Comparison of ENCODE assay signal across 22 cellular contexts in genomic region chr7:967361-968082, GRCh38. TPM values are rescaled to one million over a fixed set of nuclear protein-coding genes. Genes with fewer than 3 reads are reported as not detected.
DNase-seq lines count a peak whose midpoint lies in the region; ATAC-seq, FAIRE-seq and TF ChIP-seq lines count a peak whose summit lies in the region.
"Had no signal": no experiment of that assay in that cellular context is flagged by ENCODE, and none has a peak within 500 bp of the region (broad histone marks: within the 10 kb centered on the region; RNA-seq: fewer than 3 reads in every experiment).

No MANE protein-coding gene starts in this region.

- H3K79me2 ChIP-seq in DOHH2 (ENCODE audit: control insufficient read depth, low read length) = peaks cover 49% of the 10 kb centered on the region
- peaks cover 14% of the 10 kb centered on the region for H3K79me2 ChIP-seq in GM12878 (ENCODE audit: control insufficient read depth, insufficient read depth, low read length)
- peaks cover 6% of the 10 kb centered on the region for H3K79me2 ChIP-seq in Karpas-422 (ENCODE audit: low read length)

- peak; percentile 71 for TF ChIP-seq POLR2A in GM12878 (IDR thresholded peaks at IDR 0.05; ENCODE audit: low read depth, low read length)

- peaks cover 2% of the 10 kb centered on the region for H3K36me3 Mint-ChIP-seq in activated naive CD4-positive, alpha-beta T cell treated with anti-CD3 and anti-CD28 coated beads, Interleukin-2, amount 50 U/mL, for 24 hours
- H3K36me3 Mint-ChIP-seq in neural crest cell (ENCODE audit: low read depth) = no peaks in the 10 kb centered on the region

- no peak for TF ChIP-seq CTCF in DOHH2 (IDR thresholded peaks at IDR 0.05; ENCODE audit: low read depth, low read length, poor library complexity, severe bottlenecking)
- TF ChIP-seq CTCF in GM12878 (IDR thresholded peaks at IDR 0.05 in 2 of 3, conservative IDR thresholded peaks at IDR 0.05 in 1 of 3; ENCODE audit: control insufficient read depth in 2 of 3, extremely low read depth in 1 of 3, insufficient read depth in 1 of 3, low read depth in 3 of 3, low read length in 3 of 3) = no peak
- TF ChIP-seq CTCF in neural crest cell (conservative IDR thresholded peaks at IDR 0.05) = no peak

- TF ChIP-seq RAD21 in GM12878 (IDR thresholded peaks at IDR 0.05; ENCODE audit: insufficient read depth, low read depth, low read length) = no peak

- no peak overlapping the region for H3K4me3 ChIP-seq in DOHH2 (ENCODE audit: low read length)
- no peak overlapping the region for H3K4me3 ChIP-seq in GM12878
- no peak overlapping the region for H3K4me3 ChIP-seq in Karpas-422 (ENCODE audit: low read length)
- H3K4me3 ChIP-seq: MG63 had no signal

- H3K27ac ChIP-seq in DOHH2 (ENCODE audit: low read depth, low read length) = peak overlapping the region; percentile 77; the same call in 1 of the 2 replicates
- no peak overlapping the region for H3K27ac ChIP-seq in GM12878 (ENCODE audit: control insufficient read depth, insufficient read depth)
- no peak overlapping the region for H3K27ac ChIP-seq in Karpas-422 (ENCODE audit: low read length)
- H3K27ac ChIP-seq: HL-60 had no signal

- peak overlapping the region; percentile 46 for H3K27ac Mint-ChIP-seq in activated naive CD4-positive, alpha-beta T cell treated with anti-CD3 and anti-CD28 coated beads, Interleukin-2, amount 50 U/mL, for 24 hours
- H3K27ac Mint-ChIP-seq in neural crest cell (ENCODE audit: unreplicated experiment) = peak overlapping the region; percentile 71

- H2AFZ ChIP-seq in GM12878 (ENCODE audit: control insufficient read depth, low read depth, low read length) (no peak overlapping the region), Karpas-422 (ENCODE audit: low read length) (no peak overlapping the region)

- FAIRE-seq in GM12878 (lab: Jason Lieb, UNC) = no peak

- H3K9me2 ChIP-seq in DOHH2 (replicated peaks; ENCODE audit: control insufficient read depth, low read length) (no peaks in the 10 kb centered on the region), Karpas-422 (replicated peaks; ENCODE audit: insufficient read depth, low read length) (no peaks in the 10 kb centered on the region)
- H3K9me2 ChIP-seq: SK-N-SH had no signal

- no peaks in the 10 kb centered on the region for H3K27me3 Mint-ChIP-seq in activated naive CD4-positive, alpha-beta T cell treated with anti-CD3 and anti-CD28 coated beads, Interleukin-2, amount 50 U/mL, for 24 hours
- peaks cover 3% of the 10 kb centered on the region for H3K27me3 Mint-ChIP-seq in neural crest cell (ENCODE audit: low read depth)

- no peak for DNase-seq in activated naive CD4-positive, alpha-beta T cell treated with anti-CD3 and anti-CD28 coated beads, Interleukin-2, amount 50 U/mL, for 16 hours
- no peak for DNase-seq in GM12878 (ENCODE audit: low read depth, low spot score)
- DNase-seq in neural crest cell (ENCODE audit: low read depth, low spot score) = no peak
- no peak for DNase-seq in Karpas-422
- DNase-seq: 8988T; Calu3; DMS79 treated with DMSO at 0.1 percent for 48 hours; GF-D8; H7; KG1; MG63; NCI-H1105; NCI-H1694 treated with DMSO at 0.1 percent for 48 hours; NCI-H345; NCI-H69; NK-92 treated with Interleukin-12 subunit alpha and Interleukin-12 subunit beta, amount 100 ng/mL, for 24 hours; SK-N-SH had no signal

- H3K36me3 ChIP-seq in DOHH2 (ENCODE audit: control insufficient read depth, low read length) (peaks cover 69% of the 10 kb centered on the region), GM12878 (ENCODE audit: control insufficient read depth in 2 of 2, insufficient read depth in 2 of 2, low read length in 1 of 2) (peaks cover 23 to 28% of the 10 kb centered on the region in 2 experiments), Karpas-422 (ENCODE audit: insufficient read depth, low read length) (peaks cover 21% of the 10 kb centered on the region)

- SMC1A ChIA-PET in GM12878 (lab: Charles Lee; ENCODE audit: uncharacterized antibody, unreplicated experiment) = interaction anchor here (0.6 kb wide), 1 partner anchor 98 kb away, joined by 3 read pairs; no protein-coding TSS in a partner anchor

- BruUV-seq in GM12878 (replicated peaks; lab: Mats Ljungman, UMichigan) = no TSS peak

- H3K9me3 ChIP-seq in DOHH2 (ENCODE audit: control insufficient read depth, insufficient read depth, low read length) (no peaks in the 10 kb centered on the region), GM12878 (replicated peaks; ENCODE audit: control insufficient read depth, insufficient read depth, low read length) (no peaks in the 10 kb centered on the region; the same call in 2 of the 3 replicates), Karpas-422 (ENCODE audit: low read length) (no peaks in the 10 kb centered on the region; the same call in 1 of the 2 replicates)
- H3K9me3 ChIP-seq: MG63, SK-N-SH had no signal

- ATAC-seq in GM12878 = no peak
- no peak for ATAC-seq in GM21526 (IDR thresholded peaks at IDR 0.05; ENCODE audit: low FRiP score, unreplicated experiment)
- ATAC-seq in HG02852 (IDR thresholded peaks at IDR 0.05; ENCODE audit: unreplicated experiment) = no peak

- H3K9me3 Mint-ChIP-seq in activated naive CD4-positive, alpha-beta T cell treated with anti-CD3 and anti-CD28 coated beads, Interleukin-2, amount 50 U/mL, for 24 hours = no peaks in the 10 kb centered on the region
- H3K9me3 Mint-ChIP-seq in neural crest cell = no peaks in the 10 kb centered on the region

- 0 out of 2 replicates have a peak overlapping the region, but pooled peaks have one; percentile 71 for H3K4me2 ChIP-seq in DOHH2 (ENCODE audit: low read length)
- no peak overlapping the region for H3K4me2 ChIP-seq in GM12878 (ENCODE audit: control insufficient read depth, insufficient read depth)
- H3K4me2 ChIP-seq in Karpas-422 (ENCODE audit: low read depth, low read length, poor library complexity, severe bottlenecking) = no peak overlapping the region
- H3K4me2 ChIP-seq: SK-N-SH had no signal

- POLR2A ChIA-PET in GM12878 (lab: Charles Lee) = no interaction called here

- no peaks in the 10 kb centered on the region for H3K27me3 ChIP-seq in DOHH2 (ENCODE audit: control insufficient read depth, low read length)
- no peaks in the 10 kb centered on the region for H3K27me3 ChIP-seq in GM12878 (replicated peaks in 1 of 2; ENCODE audit: control insufficient read depth in 2 of 2, insufficient read depth in 2 of 2, low read length in 1 of 2)
- no peaks in the 10 kb centered on the region for H3K27me3 ChIP-seq in Karpas-422 (ENCODE audit: low read length)
- H3K27me3 ChIP-seq: MG63 had no signal

- peaks cover 44% of the 10 kb centered on the region for H3F3A ChIP-seq in DOHH2 (ENCODE audit: control insufficient read depth, insufficient read depth)

- peaks cover 79% of the 10 kb centered on the region for H3K4me1 ChIP-seq in DOHH2 (ENCODE audit: control insufficient read depth, low read length)
- peaks cover 8% of the 10 kb centered on the region for H3K4me1 ChIP-seq in GM12878 (ENCODE audit: control insufficient read depth, insufficient read depth, low read length)
- no peaks in the 10 kb centered on the region; the same call in 1 of the 2 replicates for H3K4me1 ChIP-seq in Karpas-422 (ENCODE audit: low read length)

- H3K9ac ChIP-seq in GM12878 (ENCODE audit: control insufficient read depth, insufficient read depth, low read length) (no peak overlapping the region), Karpas-422 (ENCODE audit: low read length) (no peak overlapping the region)
- H3K9ac ChIP-seq: SK-N-SH had no signal

- peaks cover 40% of the 10 kb centered on the region for H3K4me1 Mint-ChIP-seq in activated naive CD4-positive, alpha-beta T cell treated with anti-CD3 and anti-CD28 coated beads, Interleukin-2, amount 50 U/mL, for 24 hours
- peaks cover 19% of the 10 kb centered on the region for H3K4me1 Mint-ChIP-seq in neural crest cell

- intact Hi-C loops in GM12878 (cut with micrococcal nuclease; ENCODE audit: unreplicated experiment) = no loop called here

- no peak for TF ChIP-seq EP300 in GM12878 (IDR thresholded peaks at IDR 0.05; ENCODE audit: borderline replicate concordance in 1 of 2, control insufficient read depth in 1 of 2, low read depth in 2 of 2, low read length in 2 of 2)

- CTCF ChIA-PET in GM12878 (lab: Yijun Ruan, JAX) = no interaction called here

- RAD21 ChIA-PET in GM12878 (lab: Charles Lee; ENCODE audit: unreplicated experiment) = no interaction called here

- H4K20me1 ChIP-seq in DOHH2 (ENCODE audit: control insufficient read depth, insufficient read depth, low read depth, low read length) (peaks cover 17% of the 10 kb centered on the region; the same call in 1 of the 2 replicates), GM12878 (ENCODE audit: control insufficient read depth, insufficient read depth) (no peaks in the 10 kb centered on the region), Karpas-422 (ENCODE audit: insufficient read depth, low read depth, low read length) (peaks cover 45% of the 10 kb centered on the region; the same call in 1 of the 2 replicates)

- H3K4me3 Mint-ChIP-seq in activated naive CD4-positive, alpha-beta T cell treated with anti-CD3 and anti-CD28 coated beads, Interleukin-2, amount 50 U/mL, for 24 hours = no peak overlapping the region
- no peak overlapping the region for H3K4me3 Mint-ChIP-seq in neural crest cell

- in situ Hi-C loops in GM12878 (cut with MboI) = no loop called here

- 96% methylated on average over 39 of the region's 39 CpGs for WGBS in GM12878 (ENCODE audit: insufficient coverage, insufficient replicate concordance, low lambda C conversion rate, missing lambda C conversion rate)

RNA-seq across cellular contexts. Expression of gene COX19, which starts 7.8 kb away (rescaled TPM):
- 117 and 121 TPM in 2 replicates for total RNA-seq in GM12878 (2013; cell fraction: nucleolus; rRNA removed)
- total RNA-seq in GM12878 (2014; rRNA removed) = 10.2 and 12.5 TPM in 2 replicates
- 9.5 and 11.4 TPM in 2 replicates for total RNA-seq in GM12878 (2014; rRNA removed; fragmentation: Illumina TruSeq; extraction: Trizol)
- total RNA-seq in GM12878 (2021) = 8.6 and 9.0 TPM in 2 replicates
- 4.5 TPM for polyA plus RNA-seq in GM12878 (2011; ENCODE audit: low read depth)
- 15.9 and 17.0 TPM in 2 replicates for polyA plus RNA-seq in GM12878 (2011; rRNA removed)
- polyA plus RNA-seq in GM12878 (2011; cell fraction: cytosol; rRNA removed) = 10.8 and 11.2 TPM in 2 replicates
- 22.4 and 24.8 TPM in 2 replicates for polyA plus RNA-seq in GM12878 (2011; cell fraction: nucleus; rRNA removed)
- 6.9 and 7.6 TPM in 2 replicates for polyA plus RNA-seq in GM12878 (2012)
- polyA plus RNA-seq in GM12878 (2014; fragmentation: Illumina TruSeq; extraction: Trizol) = 7.0 and 12.4 TPM in 2 replicates
- 1 to 10 TPM; 3.7 to 6.6 TPM for polyA plus RNA-seq in GM12878 (2014; fragmentation: Nextera tagmentation; extraction: Ambion mirVana)
- 8.9 and 10.2 TPM in 2 replicates for polyA plus RNA-seq in GM12878 (2014; rRNA removed)
- 10 to 100 TPM; 15.0 to 17.9 TPM for polyA plus RNA-seq in GM12878 (2016; fragmentation: Nextera tagmentation; extraction: Ambion mirVana)
- 11.1 and 20.0 TPM in 2 replicates for polyA minus RNA-seq in GM12878 (2011; rRNA and poly(A)+ RNA removed)
- polyA minus RNA-seq in GM12878 (2011; cell fraction: cytosol; rRNA and poly(A)+ RNA removed) = 2.1 and 2.7 TPM in 2 replicates
- polyA minus RNA-seq in GM12878 (2011; cell fraction: nucleus; rRNA and poly(A)+ RNA removed) = 11.1 and 16.1 TPM in 2 replicates
- total RNA-seq in neural crest cell = 12.7 and 13.1 TPM in 2 replicates
- total RNA-seq in Karpas-422 (2014; rRNA removed; shearing (Covaris generic); ENCODE audit: low replicate concordance) = 14.5 and 20.5 TPM in 2 replicates

RNA-seq across cellular contexts. Expression of gene ADAP1, which starts 13.0 kb away (rescaled TPM):
- 23.8 and 32.2 TPM in 2 replicates for total RNA-seq in GM12878 (2013; cell fraction: nucleolus; rRNA removed)
- total RNA-seq in GM12878 (2014; rRNA removed) = 34.0 and 44.2 TPM in 2 replicates
- 15.8 and 17.9 TPM in 2 replicates for total RNA-seq in GM12878 (2014; rRNA removed; fragmentation: Illumina TruSeq; extraction: Trizol)
- total RNA-seq in GM12878 (2021) = 38.7 and 42.3 TPM in 2 replicates
- polyA plus RNA-seq in GM12878 (2011; ENCODE audit: low read depth) = 3.9 TPM
- 16.6 and 22.5 TPM in 2 replicates for polyA plus RNA-seq in GM12878 (2011; rRNA removed)
- 30.5 and 44.3 TPM in 2 replicates for polyA plus RNA-seq in GM12878 (2011; cell fraction: cytosol; rRNA removed)
- 55.5 and 64.6 TPM in 2 replicates for polyA plus RNA-seq in GM12878 (2011; cell fraction: nucleus; rRNA removed)
- polyA plus RNA-seq in GM12878 (2012) = 17.1 and 19.8 TPM in 2 replicates
- 8.0 and 22.0 TPM in 2 replicates for polyA plus RNA-seq in GM12878 (2014; fragmentation: Illumina TruSeq; extraction: Trizol)
- polyA plus RNA-seq in GM12878 (2014; fragmentation: Nextera tagmentation; extraction: Ambion mirVana) = under 1 TPM in 1 of 2 experiments, not detected in 1; 0.22 TPM
- 28.9 and 35.5 TPM in 2 replicates for polyA plus RNA-seq in GM12878 (2014; rRNA removed)
- polyA plus RNA-seq in GM12878 (2016; fragmentation: Nextera tagmentation; extraction: Ambion mirVana) = 10 to 100 TPM in 1 of 2 experiments, 1 to 10 TPM in 1; 6.7 to 12.7 TPM
- polyA minus RNA-seq in GM12878 (2011; rRNA and poly(A)+ RNA removed) = 15.7 and 37.9 TPM in 2 replicates
- 22.1 and 25.5 TPM in 2 replicates for polyA minus RNA-seq in GM12878 (2011; cell fraction: cytosol; rRNA and poly(A)+ RNA removed)
- 14.0 and 35.4 TPM in 2 replicates for polyA minus RNA-seq in GM12878 (2011; cell fraction: nucleus; rRNA and poly(A)+ RNA removed)
- 5.2 and 6.4 TPM in 2 replicates for total RNA-seq in neural crest cell
- not detected in 2 replicates for total RNA-seq in Karpas-422 (2014; rRNA removed; shearing (Covaris generic); ENCODE audit: low replicate concordance)

RNA-seq across cellular contexts. Expression of gene CYP2W1, which starts 15.5 kb away (rescaled TPM):
- total RNA-seq in GM12878 (2013; cell fraction: nucleolus; rRNA removed) = not detected in 2 replicates
- not detected in 2 replicates for total RNA-seq in GM12878 (2014; rRNA removed)
- total RNA-seq in GM12878 (2014; rRNA removed; fragmentation: Illumina TruSeq; extraction: Trizol) = not detected in 2 replicates
- not detected in 2 replicates for total RNA-seq in GM12878 (2021)
- not detected for polyA plus RNA-seq in GM12878 (2011; ENCODE audit: low read depth)
- polyA plus RNA-seq in GM12878 (2011; rRNA removed) = not detected in 2 replicates
- not detected in 2 replicates for polyA plus RNA-seq in GM12878 (2011; cell fraction: cytosol; rRNA removed)
- polyA plus RNA-seq in GM12878 (2011; cell fraction: nucleus; rRNA removed) = 0.04 and 0.07 TPM in 2 replicates
- polyA plus RNA-seq in GM12878 (2012) = not detected in 2 replicates
- polyA plus RNA-seq in GM12878 (2014; fragmentation: Illumina TruSeq; extraction: Trizol) = not detected in 2 replicates
- polyA plus RNA-seq in GM12878 (2014; fragmentation: Nextera tagmentation; extraction: Ambion mirVana) = not detected
- polyA plus RNA-seq in GM12878 (2014; rRNA removed) = not detected in 2 replicates
- not detected for polyA plus RNA-seq in GM12878 (2016; fragmentation: Nextera tagmentation; extraction: Ambion mirVana)
- polyA minus RNA-seq in GM12878 (2011; rRNA and poly(A)+ RNA removed) = not detected in 2 replicates
- not detected in 2 replicates for polyA minus RNA-seq in GM12878 (2011; cell fraction: cytosol; rRNA and poly(A)+ RNA removed)
- not detected in 2 replicates for polyA minus RNA-seq in GM12878 (2011; cell fraction: nucleus; rRNA and poly(A)+ RNA removed)
- total RNA-seq in neural crest cell = not detected in 2 replicates
- not detected in 2 replicates for total RNA-seq in Karpas-422 (2014; rRNA removed; shearing (Covaris generic); ENCODE audit: low replicate concordance)
- total RNA-seq: H7 had no signal
